Comparison of ENCODE assay signal across 8 cellular contexts in the genomic region with DNA sequence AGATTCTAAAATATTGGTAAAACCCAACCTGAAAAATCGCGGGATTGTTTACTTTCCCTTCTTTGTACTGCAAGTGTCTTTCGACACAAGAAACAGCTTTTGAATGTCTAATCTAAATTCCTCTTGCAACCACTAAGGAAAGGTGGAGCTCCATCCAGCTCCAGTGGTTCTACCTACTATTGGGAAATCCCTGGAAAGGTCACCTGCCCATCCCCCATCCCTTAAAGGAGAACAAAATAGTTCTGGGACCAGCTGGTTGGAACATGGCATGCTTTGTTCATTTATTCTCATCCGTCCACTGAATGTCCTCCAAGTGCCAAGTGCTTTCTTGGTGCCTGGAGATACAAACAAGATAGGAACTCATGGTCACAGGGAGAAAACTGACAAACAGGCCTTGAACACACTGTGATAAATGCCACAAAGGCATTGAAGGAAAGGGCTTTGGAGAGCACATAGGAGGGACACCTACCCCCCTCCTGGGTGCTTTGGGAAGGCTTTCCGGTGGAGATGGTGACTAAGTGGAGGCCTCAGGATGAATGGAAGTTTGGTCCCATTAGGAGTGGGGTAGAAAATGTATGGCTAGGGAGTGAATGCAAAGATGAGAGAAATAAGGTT. TPM values are rescaled to one million over a fixed set of nuclear protein-coding genes. Genes with fewer than 3 reads are reported as not detected.
DNase-seq lines count a peak whose midpoint lies in the region; ATAC-seq and TF ChIP-seq lines count a peak whose summit lies in the region.

No MANE protein-coding gene starts in this region.

- H3K4me2 ChIP-seq in Loucy (ENCODE audit: low read depth, low read length, poor library complexity, severe bottlenecking): peak overlapping the region; percentile 98

- H3K27me3 ChIP-seq in Loucy (ENCODE audit: insufficient read depth, low read length, poor library complexity, severe bottlenecking): no peaks in the 10 kb centered on the region

- no peak for DNase-seq in CD14-positive monocyte (ENCODE audit: low spot score)
- peak; percentile 74 for DNase-seq in choroid plexus epithelial cell (ENCODE audit: low read depth)
- no peak for DNase-seq in naive B cell
- no peak for DNase-seq in NCI-H1930 (lab: John Stamatoyannopoulos, UW)
- no peak for DNase-seq in dermis blood vessel endothelial cell
- no peak for DNase-seq in NCI-H1048 (lab: John Stamatoyannopoulos, UW)

- H3K27me3 Mint-ChIP-seq in CD14-positive monocyte (ENCODE audit: low read depth in 3 of 3): peaks cover 0 to 3% (median 0%) of the 10 kb centered on the region in 3 donors
- no peaks in the 10 kb centered on the region for H3K27me3 Mint-ChIP-seq in naive B cell

- peaks cover 13% of the 10 kb centered on the region for H3K79me2 ChIP-seq in Loucy (ENCODE audit: insufficient read depth, low read length)

- ATAC-seq in naive B cell (ENCODE audit: low read depth in 2 of 2) (no peak), HG03159 (IDR thresholded peaks at IDR 0.05; ENCODE audit: unreplicated experiment) (no peak)

- H3K4me1 Mint-ChIP-seq in CD14-positive monocyte (peaks cover 40% of the 10 kb centered on the region), naive B cell (peaks cover 10 to 20% (median 11%) of the 10 kb centered on the region in 3 donors)

- H3K4me3 Mint-ChIP-seq in CD14-positive monocyte (peak overlapping the region; percentile 94 to 97), naive B cell (peak overlapping the region; percentile 98 to 100 (median 99))

- H2AFZ ChIP-seq in Loucy (ENCODE audit: low read length): no peak overlapping the region

- H3K4me1 ChIP-seq in Loucy (ENCODE audit: insufficient read depth, low read length, poor library complexity, severe bottlenecking): peaks cover 10% of the 10 kb centered on the region

- no peaks in the 10 kb centered on the region for H3K9me2 ChIP-seq in Loucy (replicated peaks; ENCODE audit: low read depth, low read length)

- H3K27ac Mint-ChIP-seq in CD14-positive monocyte (peak overlapping the region in 5 of 7 donors; percentile 9 to 97 (median 96)), naive B cell (peak overlapping the region in 2 of 6 donors; percentile 5 to 93)

- H3F3A ChIP-seq in Loucy (ENCODE audit: low read depth): no peaks in the 10 kb centered on the region

- TF ChIP-seq CTCF in CD14-positive monocyte (IDR thresholded peaks at IDR 0.05) (no peak), Loucy (conservative IDR thresholded peaks at IDR 0.05; ENCODE audit: low read length) (no peak), choroid plexus epithelial cell (conservative IDR thresholded peaks at IDR 0.05; ENCODE audit: low read depth, low read length) (peak; percentile 31)

- H3K36me3 Mint-ChIP-seq in CD14-positive monocyte (peaks cover 12 to 19% of the 10 kb centered on the region in 2 donors), naive B cell (peaks cover 0 to 6% of the 10 kb centered on the region in 2 donors)

- peaks cover 7% of the 10 kb centered on the region for H4K20me1 ChIP-seq in Loucy (ENCODE audit: insufficient read depth, low read length, poor library complexity, severe bottlenecking)

- H3K4me3 ChIP-seq in Loucy (ENCODE audit: low read length, poor library complexity, severe bottlenecking): no peak overlapping the region
- H3K4me3 ChIP-seq in choroid plexus epithelial cell (ENCODE audit: low read depth, low read length): peak overlapping the region; percentile 92

- no peaks in the 10 kb centered on the region for H3K9me3 ChIP-seq in Loucy (ENCODE audit: insufficient read depth, low read depth, low read length)

- H3K9me3 Mint-ChIP-seq in CD14-positive monocyte (peaks cover 0 to 3% (median 0%) of the 10 kb centered on the region in 7 donors), naive B cell (no peaks in the 10 kb centered on the region)

- intact Hi-C loops in CD14-positive monocyte (cut with micrococcal nuclease): loop anchor here (10.0 kb wide), 5 partner anchors 242 to 548 kb away; partner anchors contain the start of gene HECA (in 1 of the 2)

- no peak overlapping the region for H3K9ac ChIP-seq in Loucy (ENCODE audit: low read depth, low read length, poor library complexity, severe bottlenecking)

- no peaks in the 10 kb centered on the region for H3K36me3 ChIP-seq in Loucy (ENCODE audit: insufficient read depth, low read length)

RNA-seq across cellular contexts. Expression of gene CITED2, which starts 2.3 kb away (rescaled TPM):
- polyA plus RNA-seq in CD14-positive monocyte (10 to 100 TPM; 22.9 to 43.9 TPM), naive B cell (ENCODE audit: low read depth in 6 of 6) (10 to 100 TPM in 5 of 6 donors, 1 to 10 TPM in 1; 6.0 to 19.3 (median 16.5) TPM)
- total RNA-seq in dermis blood vessel endothelial cell: 28.8 and 50.0 TPM in 2 replicates
